1 cellular context compared by ENCODE assay signal in genomic region chr2:229154381-229154780, GRCh38.
TF ChIP-seq lines count a peak whose summit lies in the region.

No MANE protein-coding gene starts in this region.

TF ChIP-seq in IMR-90, 13 proteins besides CTCF, POLR2A, EP300 and RAD21 (continued from another document):
- no peak for TF ChIP-seq ELK1 (IDR thresholded peaks at IDR 0.05; ENCODE audit: borderline replicate concordance, low read depth, low read length)
- TF ChIP-seq SMC3 (IDR thresholded peaks at IDR 0.05; ENCODE audit: low read depth, low read length) = no peak
- TF ChIP-seq MAZ (IDR thresholded peaks at IDR 0.05; ENCODE audit: borderline replicate concordance, low read depth, low read length) = no peak
- TF ChIP-seq MAFK (IDR thresholded peaks at IDR 0.05; ENCODE audit: low read depth, low read length) = no peak
- no peak for TF ChIP-seq USF2 (IDR thresholded peaks at IDR 0.05; ENCODE audit: low read depth, low read length)
- no peak for TF ChIP-seq CHD1 (IDR thresholded peaks at IDR 0.05; ENCODE audit: low read depth, low read length)
- TF ChIP-seq BHLHE40 (IDR thresholded peaks at IDR 0.05; ENCODE audit: low read depth, low read length) = no peak
- no peak for TF ChIP-seq FOS (IDR thresholded peaks at IDR 0.05; ENCODE audit: low read depth, low read length)
- TF ChIP-seq RFX5 (IDR thresholded peaks at IDR 0.05; ENCODE audit: low read depth, low read length) = no peak
- no peak for TF ChIP-seq MXI1 (IDR thresholded peaks at IDR 0.05; ENCODE audit: borderline replicate concordance, low read depth, low read length)
- no peak for TF ChIP-seq CEBPB (IDR thresholded peaks at IDR 0.05; ENCODE audit: low read depth, low read length)
